ENCODE assay signal across 21 cellular contexts in the genomic region with DNA sequence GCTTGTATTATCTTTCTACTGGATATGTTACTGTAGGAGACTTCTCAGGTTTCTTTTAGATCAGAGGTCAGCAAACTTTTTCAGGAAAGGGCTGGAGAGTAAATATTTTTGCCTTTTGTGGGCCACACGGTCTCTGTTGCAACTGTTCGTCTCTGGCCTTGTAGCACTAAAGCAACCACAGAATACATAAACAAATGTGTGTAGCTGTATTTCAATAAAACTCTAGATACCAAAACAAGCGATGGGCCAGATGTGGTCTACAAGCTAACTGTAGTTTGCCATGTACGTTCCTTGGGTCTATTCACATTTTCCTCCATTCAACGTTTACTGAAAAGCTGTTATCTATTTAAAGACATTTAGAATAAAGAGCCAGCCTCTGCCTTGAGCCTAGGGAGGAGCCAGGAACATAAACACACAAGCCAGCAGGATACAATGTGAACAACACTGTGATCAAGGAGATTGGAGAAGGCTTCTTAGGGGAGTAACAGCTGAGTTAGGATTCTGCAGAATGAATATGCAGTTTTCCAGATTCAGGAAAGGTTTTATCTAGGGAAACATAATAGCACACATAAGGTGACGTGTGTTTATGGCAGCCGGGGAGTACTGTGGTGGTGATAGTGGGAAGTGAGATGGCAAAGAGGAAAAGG. TPM values are rescaled to one million over a fixed set of nuclear protein-coding genes. Genes with fewer than 3 reads are reported as not detected.
DNase-seq lines count a peak whose midpoint lies in the region; ATAC-seq and TF ChIP-seq lines count a peak whose summit lies in the region.
"Had no signal": no experiment of that assay in that cellular context is flagged by ENCODE, and none has a peak within 500 bp of the region (broad histone marks: within the 10 kb centered on the region; RNA-seq: fewer than 3 reads in every experiment).

No MANE protein-coding gene starts in this region.

- no peak for ATAC-seq in HG02981 (IDR thresholded peaks at IDR 0.05; ENCODE audit: unreplicated experiment)
- ATAC-seq: left colon; right cardiac atrium; stimulated activated naive B cell treated with anti-CD40 and anti-IgM and Interleukin-4, amounts not matched to agents 10 μg/mL and 1 μg/mL and 100 μg/mL, for 72 hours had no signal

- no peaks in the 10 kb centered on the region for H3K27me3 Mint-ChIP-seq in mesothelial cell of epicardium (ENCODE audit: low read depth)
- H3K27me3 Mint-ChIP-seq: stimulated activated naive B cell treated with anti-CD40 and anti-IgM and Interleukin-4, amounts not matched to agents 10 μg/mL and 1 μg/mL and 100 μg/mL, for 72 hours had no signal

- no peaks in the 10 kb centered on the region for H3K27me3 ChIP-seq in suprapubic skin
- H3K27me3 ChIP-seq: vagina had no signal

- H3K4me1 Mint-ChIP-seq in mesothelial cell of epicardium: peaks cover 26% of the 10 kb centered on the region
- H3K4me1 Mint-ChIP-seq: stimulated activated naive B cell treated with anti-CD40 and anti-IgM and Interleukin-4, amounts not matched to agents 10 μg/mL and 1 μg/mL and 100 μg/mL, for 72 hours had no signal

- in situ Hi-C loops in astrocyte of the spinal cord (cut with HindIII; ENCODE audit: low sequenced_read_pairs): no loop called here

- H3K4me1 ChIP-seq in suprapubic skin: peaks cover 12% of the 10 kb centered on the region

- H3K4me3 ChIP-seq in astrocyte of the spinal cord (ENCODE audit: low read depth, low read length) (no peak overlapping the region), suprapubic skin (no peak overlapping the region)
- H3K4me3 ChIP-seq: coronary artery, vagina had no signal

- no peaks in the 10 kb centered on the region for H3K9me3 ChIP-seq in suprapubic skin
- H3K9me3 ChIP-seq: vagina had no signal

- TF ChIP-seq CTCF in astrocyte of the spinal cord (IDR thresholded peaks at IDR 0.05; ENCODE audit: low read depth, low read length) (no peak), mesothelial cell of epicardium (IDR thresholded peaks at IDR 0.05; ENCODE audit: unreplicated experiment) (no peak), suprapubic skin (IDR thresholded peaks at IDR 0.05) (no peak)

- peaks cover 5% of the 10 kb centered on the region for H3K9me3 Mint-ChIP-seq in mesothelial cell of epicardium
- H3K9me3 Mint-ChIP-seq: HFFc6 had no signal

- H3K36me3 Mint-ChIP-seq in mesothelial cell of epicardium: no peaks in the 10 kb centered on the region
- H3K36me3 Mint-ChIP-seq: stimulated activated naive B cell treated with anti-CD40 and anti-IgM and Interleukin-4, amounts not matched to agents 10 μg/mL and 1 μg/mL and 100 μg/mL, for 72 hours had no signal

- H3K36me3 ChIP-seq in suprapubic skin: no peaks in the 10 kb centered on the region
- H3K36me3 ChIP-seq: vagina had no signal

- H3K27ac ChIP-seq in suprapubic skin: peak overlapping the region; percentile 71
- H3K27ac ChIP-seq: coronary artery, vagina had no signal

- DNase-seq in HCEC 1CT (peak; percentile 62), astrocyte of the spinal cord (ENCODE audit: low read depth, low spot score) (peak; percentile 33), mesothelial cell of epicardium (ENCODE audit: low spot score in 2 of 2, unreplicated experiment in 2 of 2) (no peak), suprapubic skin (ENCODE audit: low spot score in 2 of 2) (no peak), T-helper 2 cell (no peak), DMS 273 (lab: John Stamatoyannopoulos, UW; ENCODE audit: unreplicated experiment) (no peak)
- DNase-seq: amygdala; C1 segment of cervical spinal cord; DND-41; erythroblast; HFFc6; Kasumi-1; left colon; NCI-H1694; NCI-H524 treated with DMSO at 0.1 percent for 48 hours; right cardiac atrium; stimulated activated naive B cell treated with anti-CD40 and anti-IgM and Interleukin-4, amounts not matched to agents 10 μg/mL and 1 μg/mL and 100 μg/mL, for 72 hours had no signal

- no peak for TF ChIP-seq POLR2A in suprapubic skin (IDR thresholded peaks at IDR 0.05)

- peak overlapping the region; percentile 87 for H3K27ac Mint-ChIP-seq in mesothelial cell of epicardium
- H3K27ac Mint-ChIP-seq: activated T-helper 2 cell treated with anti-CD3 and anti-CD28 coated beads, Interferon-gamma antibody, Interleukin-2, Interleukin-4, amounts not matched to agents 10 μg/mL and 5 μg/mL and 100 μg/mL, durations not matched to agents 14 hours and 24 hours and 36 hours; HFFc6; stimulated activated naive B cell treated with anti-CD40 and anti-IgM and Interleukin-4, amounts not matched to agents 10 μg/mL and 1 μg/mL and 100 μg/mL, for 72 hours had no signal

- no peak for TF ChIP-seq EP300 in suprapubic skin (IDR thresholded peaks at IDR 0.05)

- 71% methylated on average over 7 of the region's 7 CpGs for WGBS in suprapubic skin

- no peak overlapping the region for H3K4me3 Mint-ChIP-seq in mesothelial cell of epicardium
- H3K4me3 Mint-ChIP-seq: HFFc6; stimulated activated naive B cell treated with anti-CD40 and anti-IgM and Interleukin-4, amounts not matched to agents 10 μg/mL and 1 μg/mL and 100 μg/mL, for 72 hours had no signal

RNA-seq across cellular contexts. Expression of a gene that starts 33.0 kb away (rescaled TPM):
- 21.4 to 22.2 TPM (median 21.6 TPM) in 3 replicates for total RNA-seq in mesothelial cell of epicardium
- total RNA-seq in suprapubic skin: 1 to 10 TPM; 6.0 to 7.5 (median 7.0) TPM

Comparison
In these comparisons a context has a peak if more than half of its experiments do, and no peak if none do; other contexts are left out.
1. DNase-seq: peak in HCEC 1CT (single experiment) and astrocyte of the spinal cord (single experiment); none in mesothelial cell of epicardium (0 of 2), suprapubic skin (0 of 2), T-helper 2 cell (0 of 5) and DMS 273 (single experiment).